Comparison of ENCODE assay signal across 8 cellular contexts in genomic region chr15:45276851-45277250, GRCh38. TPM values are rescaled to one million over a fixed set of nuclear protein-coding genes. Genes with fewer than 3 reads are reported as not detected.
DNase-seq lines count a peak whose midpoint lies in the region; FAIRE-seq and TF ChIP-seq lines count a peak whose summit lies in the region.

No MANE protein-coding gene starts in this region.

- no peak overlapping the region for H3K4me3 Mint-ChIP-seq in activated naive CD4-positive, alpha-beta T cell treated with anti-CD3 and anti-CD28 coated beads for 36 hours

- H3K36me3 Mint-ChIP-seq in activated naive CD4-positive, alpha-beta T cell treated with anti-CD3 and anti-CD28 coated beads for 36 hours (ENCODE audit: low read depth): no peaks in the 10 kb centered on the region

- CTCF ChIA-PET in activated naive CD4-positive, alpha-beta T cell treated with anti-CD3 and anti-CD28 coated beads for 36 hours (lab: Charles Lee): interaction anchor here (0.6 to 1.4 kb wide), 3 partner anchors 66 to 114 kb away, joined by 3 to 11 read pairs (median 5); no protein-coding TSS in a partner anchor

- no peak overlapping the region for H3K4me3 ChIP-seq in KMS-11 (IDR thresholded peaks at IDR 0.05; ENCODE audit: insufficient read depth, low read depth, low read length)
- H3K4me3 ChIP-seq in ovary: no peak overlapping the region

- DNase-seq in COLO829 (ENCODE audit: low spot score): peak; percentile 14
- DNase-seq in iPS-NIHi7 (ENCODE audit: extremely low spot score): peak; percentile 22
- DNase-seq in ovary: no peak
- DNase-seq in epidermal melanocyte (ENCODE audit: insufficient read length, low spot score): no peak
- DNase-seq in activated naive CD4-positive, alpha-beta T cell treated with anti-CD3 and anti-CD28 coated beads for 36 hours: no peak
- no peak for DNase-seq in UCSD-AML1 (lab: John Stamatoyannopoulos, UW; ENCODE audit: unreplicated experiment)

- H3K36me3 ChIP-seq in KMS-11 (ENCODE audit: insufficient read depth) (no peaks in the 10 kb centered on the region), ovary (no peaks in the 10 kb centered on the region)

- no peak overlapping the region for H3K9ac ChIP-seq in KMS-11

- no peaks in the 10 kb centered on the region for H4K20me1 ChIP-seq in KMS-11 (ENCODE audit: insufficient read depth)

- H3K27me3 ChIP-seq in KMS-11 (ENCODE audit: insufficient read depth, low read depth) (no peaks in the 10 kb centered on the region), ovary (no peaks in the 10 kb centered on the region)

- intact Hi-C loops in ovary (cut with DNase I): no loop called here
- intact Hi-C loops in activated naive CD4-positive, alpha-beta T cell treated with anti-CD3 and anti-CD28 coated beads for 36 hours (cut with micrococcal nuclease): no loop called here

- no peaks in the 10 kb centered on the region for H3K27me3 Mint-ChIP-seq in activated naive CD4-positive, alpha-beta T cell treated with anti-CD3 and anti-CD28 coated beads for 36 hours (ENCODE audit: low read depth)

- peak; percentile 15 for FAIRE-seq in TTC549 (lab: Jason Lieb, UNC)

- peaks cover 17% of the 10 kb centered on the region for H3K4me1 Mint-ChIP-seq in activated naive CD4-positive, alpha-beta T cell treated with anti-CD3 and anti-CD28 coated beads for 36 hours (ENCODE audit: low read depth)

- no peak for TF ChIP-seq EP300 in ovary (IDR thresholded peaks at IDR 0.05)

- no peaks in the 10 kb centered on the region for H3K9me3 ChIP-seq in ovary

- WGBS in ovary, 3 donors: 0 to 3% (median 1%) methylated on average over 2 of the region's 2 CpGs

- no peak overlapping the region for H3K27ac ChIP-seq in KMS-11
- H3K27ac ChIP-seq in ovary: no peak overlapping the region

- no peak overlapping the region for H2AFZ ChIP-seq in KMS-11 (ENCODE audit: low read depth)

- H3K4me1 ChIP-seq in KMS-11 (ENCODE audit: low read depth, poor library complexity, severe bottlenecking): no peaks in the 10 kb centered on the region
- peaks cover 7% of the 10 kb centered on the region for H3K4me1 ChIP-seq in ovary (ENCODE audit: insufficient read depth)

- H3K79me2 ChIP-seq in KMS-11 (ENCODE audit: insufficient read depth, low read depth): no peaks in the 10 kb centered on the region

- H3K27ac Mint-ChIP-seq in activated naive CD4-positive, alpha-beta T cell treated with anti-CD3 and anti-CD28 coated beads for 36 hours: no peak overlapping the region

- peak; percentile 39 for TF ChIP-seq CTCF in KMS-11 (conservative IDR thresholded peaks at IDR 0.05; ENCODE audit: low read depth, low read length)
- TF ChIP-seq CTCF in ovary (IDR thresholded peaks at IDR 0.05): peak in 1 of 3 donors; percentile 25

- no peak overlapping the region for H3K4me2 ChIP-seq in KMS-11

- H3K9me3 Mint-ChIP-seq in activated naive CD4-positive, alpha-beta T cell treated with anti-CD3 and anti-CD28 coated beads for 36 hours: no peaks in the 10 kb centered on the region

- no peak for TF ChIP-seq POLR2A in ovary (IDR thresholded peaks at IDR 0.05)

RNA-seq across cellular contexts. Expression of gene SLC28A2, which starts 24.8 kb away (rescaled TPM):
- under 1 TPM in 3 of 7 donors, not detected in 4; 0.12 to 0.31 (median 0.17) TPM for total RNA-seq in ovary
- polyA plus RNA-seq in ovary: under 1 TPM in 1 of 2 donors, not detected in 1; 0.06 TPM
- total RNA-seq in activated naive CD4-positive, alpha-beta T cell treated with anti-CD3 and anti-CD28 coated beads for 36 hours: not detected

Comparison
In these comparisons a context has a peak if more than half of its experiments do, and no peak if none do; other contexts are left out.
1. DNase-seq: peak in COLO829 (single experiment) and iPS-NIHi7 (single experiment); none in ovary (0 of 5), epidermal melanocyte (single experiment), activated naive CD4-positive, alpha-beta T cell treated with anti-CD3 and anti-CD28 coated beads for 36 hours (single experiment) and UCSD-AML1 (single experiment).